Comparison of ENCODE assay signal across 8 cellular contexts in genomic region chr18:21179590-21180220, GRCh38.
A peak's percentile ranks its signal among the peaks of the same experiment; 100 is the strongest.
DNase-seq lines count a peak whose midpoint lies in the region; ATAC-seq, FAIRE-seq and TF ChIP-seq lines count a peak whose summit lies in the region.

No MANE protein-coding gene starts in this region.

- H3K4me3 Mint-ChIP-seq in activated T-cell treated with anti-CD3 and anti-CD28 coated beads, Interleukin-2, amount 50 U/mL, for 24 hours = no peak overlapping the region
- no peak overlapping the region for H3K4me3 Mint-ChIP-seq in progenitor cell of endocrine pancreas (ENCODE audit: low read depth)

- no peaks in the 10 kb centered on the region for H3K79me2 ChIP-seq in OCI-LY7 (ENCODE audit: insufficient read depth, low read depth, low read length)

- FAIRE-seq in D721Med (lab: Jason Lieb, UNC) = peak; percentile 96

- CTCF ChIA-PET in OCI-LY7 (lab: Charles Lee; ENCODE audit: unreplicated experiment) = no interaction called here

- peaks cover 8% of the 10 kb centered on the region for H3K4me1 Mint-ChIP-seq in activated T-cell treated with anti-CD3 and anti-CD28 coated beads, Interleukin-2, amount 50 U/mL, for 24 hours (ENCODE audit: low read depth)
- H3K4me1 Mint-ChIP-seq in progenitor cell of endocrine pancreas (ENCODE audit: low read depth) = no peaks in the 10 kb centered on the region

- H3K4me1 ChIP-seq in OCI-LY7 (ENCODE audit: insufficient read depth, low read length, poor library complexity, severe bottlenecking) = no peaks in the 10 kb centered on the region

- no peaks in the 10 kb centered on the region for H3K36me3 Mint-ChIP-seq in activated T-cell treated with anti-CD3 and anti-CD28 coated beads, Interleukin-2, amount 50 U/mL, for 24 hours (ENCODE audit: low read depth)
- H3K36me3 Mint-ChIP-seq in progenitor cell of endocrine pancreas (ENCODE audit: insufficient read depth) = no peaks in the 10 kb centered on the region

- H4K20me1 ChIP-seq in OCI-LY7 (ENCODE audit: insufficient read depth, low read length) = no peaks in the 10 kb centered on the region

- TF ChIP-seq CTCF in D721Med (IDR thresholded peaks at IDR 0.05; ENCODE audit: insufficient read depth, missing control alignments) (peak; percentile 89), OCI-LY7 (conservative IDR thresholded peaks at IDR 0.05; ENCODE audit: low read length) (peak; percentile 92), progenitor cell of endocrine pancreas (IDR thresholded peaks at IDR 0.05; ENCODE audit: unreplicated experiment) (peak; percentile 75)

- no peaks in the 10 kb centered on the region for H3K9me2 ChIP-seq in OCI-LY7 (ENCODE audit: insufficient read depth, low read length)

- H3K36me3 ChIP-seq in OCI-LY7 (ENCODE audit: insufficient read depth, low read length) = no peaks in the 10 kb centered on the region

- intact Hi-C loops in OCI-LY7 (cut with micrococcal nuclease; ENCODE audit: unreplicated experiment) = loop anchor here (5.0 kb wide), 1 partner anchor 207 kb away; no protein-coding TSS in a partner anchor

- no peak overlapping the region for H3K27ac Mint-ChIP-seq in activated T-cell treated with anti-CD3 and anti-CD28 coated beads, Interleukin-2, amount 50 U/mL, for 24 hours
- H3K27ac Mint-ChIP-seq in progenitor cell of endocrine pancreas = no peak overlapping the region

- peak overlapping the region; percentile 29; the same call in 1 of the 2 replicates for H2AFZ ChIP-seq in OCI-LY7 (ENCODE audit: low read length)

- no peaks in the 10 kb centered on the region for H3K27me3 Mint-ChIP-seq in activated T-cell treated with anti-CD3 and anti-CD28 coated beads, Interleukin-2, amount 50 U/mL, for 24 hours
- H3K27me3 Mint-ChIP-seq in progenitor cell of endocrine pancreas = peaks cover 3% of the 10 kb centered on the region

- POLR2A ChIA-PET in OCI-LY7 (lab: Charles Lee) = interaction anchor here (1.7 kb wide), 1 partner anchor 34 kb away, joined by 4 read pairs; no protein-coding TSS in a partner anchor

- BruUV-seq in OCI-LY7 (replicated peaks; lab: Mats Ljungman, UMichigan) = no TSS peak

- no peaks in the 10 kb centered on the region for H3K9me3 ChIP-seq in OCI-LY7 (ENCODE audit: low read length)

- ATAC-seq in GM19397 (IDR thresholded peaks at IDR 0.05; ENCODE audit: unreplicated experiment) = peak; percentile 69
- ATAC-seq in GM19452 (IDR thresholded peaks at IDR 0.05; ENCODE audit: unreplicated experiment) = no peak

- DNase-seq in D721Med (ENCODE audit: insufficient read length, low spot score) (peak; percentile 45), HuH-7.5 (ENCODE audit: low spot score) (peak; percentile 54), OCI-LY7 (ENCODE audit: low spot score) (peak; percentile 79), globus pallidus (ENCODE audit: low spot score) (peak; percentile 63), progenitor cell of endocrine pancreas (ENCODE audit: low spot score, unreplicated experiment) (peak; percentile 22)
- peak; percentile 32 for DNase-seq in activated T-cell treated with anti-CD3 and anti-CD28 coated beads, Interleukin-2, amount 50 U/mL, for 24 hours

- no peak overlapping the region for H3K4me2 ChIP-seq in OCI-LY7 (ENCODE audit: low read length)

- no peak overlapping the region for H3K27ac ChIP-seq in OCI-LY7 (ENCODE audit: low read depth, low read length, poor library complexity, severe bottlenecking)

- no peak overlapping the region for H3K4me3 ChIP-seq in OCI-LY7 (ENCODE audit: low read depth, low read length, poor library complexity, severe bottlenecking)

- H3K9me3 Mint-ChIP-seq in activated T-cell treated with anti-CD3 and anti-CD28 coated beads, Interleukin-2, amount 50 U/mL, for 24 hours = no peaks in the 10 kb centered on the region
- no peaks in the 10 kb centered on the region for H3K9me3 Mint-ChIP-seq in progenitor cell of endocrine pancreas (ENCODE audit: low read depth)

Comparison
In these comparisons a context has a peak if more than half of its experiments do, and no peak if none do; other contexts are left out.
1. DNase-seq: peak in every context shown above with its lines; median percentile 79 in OCI-LY7; 63 in globus pallidus; 54 in HuH-7.5; 45 in D721Med; 32 in activated T-cell treated with anti-CD3 and anti-CD28 coated beads, Interleukin-2, amount 50 U/mL, for 24 hours; 22 in progenitor cell of endocrine pancreas.